Comparison of ENCODE assay signal across 1 cellular context in genomic region chr4:620851-621261, GRCh38.
TF ChIP-seq lines count a peak whose summit lies in the region.

No MANE protein-coding gene starts in this region.

TF ChIP-seq in H1, 55 proteins besides CTCF, POLR2A, EP300 and RAD21:
- TF ChIP-seq TEAD4 (IDR thresholded peaks at IDR 0.05; ENCODE audit: low read depth, low read length) (no peak), SAP30 (IDR thresholded peaks at IDR 0.05; ENCODE audit: insufficient read depth, insufficient replicate concordance, low read length) (no peak), CTBP2 (IDR thresholded peaks at IDR 0.05; ENCODE audit: borderline replicate concordance, insufficient read depth, insufficient read length, low read length) (no peak), USF2 (IDR thresholded peaks at IDR 0.05; ENCODE audit: low read length) (no peak), BACH1 (IDR thresholded peaks at IDR 0.05; ENCODE audit: low read length) (no peak), POU5F1 (IDR thresholded peaks at IDR 0.05; ENCODE audit: low read depth, low read length) (no peak)
TF ChIP-seq in H1: peak in this region for 0.
